7 cellular contexts compared by ENCODE assay signal in the genomic region with DNA sequence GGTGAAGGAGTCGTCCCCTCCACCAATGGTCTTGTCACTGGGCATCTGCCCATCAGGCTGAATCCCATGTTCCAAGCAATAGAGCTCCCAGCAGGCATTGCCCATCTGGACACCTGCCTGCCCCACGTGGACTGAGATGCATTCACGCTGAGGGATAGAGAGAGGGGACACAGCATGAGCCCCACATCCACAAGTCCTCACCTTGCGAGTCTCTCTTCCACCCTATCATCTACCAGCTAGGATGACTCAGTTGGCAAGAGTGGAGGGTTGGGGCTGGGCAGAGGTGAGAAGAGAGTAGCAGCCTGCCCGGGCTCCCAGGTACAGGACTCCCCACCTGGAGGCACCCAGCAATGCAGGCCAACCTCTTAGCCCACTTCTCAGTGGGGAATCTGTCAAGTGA. TPM values are rescaled to one million over a fixed set of nuclear protein-coding genes. Genes with fewer than 3 reads are reported as not detected.
DNase-seq lines count a peak whose midpoint lies in the region; ATAC-seq and TF ChIP-seq lines count a peak whose summit lies in the region.

No MANE protein-coding gene starts in this region.

- no peak overlapping the region for H3K4me3 ChIP-seq in IMR-90 (ENCODE audit: insufficient read depth, low read depth, low read length)

- no peaks in the 10 kb centered on the region for H3K9me3 ChIP-seq in IMR-90 (ENCODE audit: control insufficient read depth, insufficient read depth, low read length)

- no peak for TF ChIP-seq RAD21 in IMR-90 (IDR thresholded peaks at IDR 0.05; ENCODE audit: low read length)

- H4K20me1 ChIP-seq in IMR-90 (ENCODE audit: insufficient read depth, low read length) = 0 out of 2 replicates have a peak, but pooled peaks cover 8% of the 10 kb centered on the region

- no peak overlapping the region; the same call in 1 of the 2 replicates for H3K4ac ChIP-seq in IMR-90 (ENCODE audit: low read depth, low read length)

- H3K9me1 ChIP-seq in IMR-90 (ENCODE audit: insufficient read depth, low read length) = peaks cover 32% of the 10 kb centered on the region

- no peak overlapping the region for H3K4me2 ChIP-seq in IMR-90 (ENCODE audit: low read depth, low read length)

- H3K18ac ChIP-seq in IMR-90 (ENCODE audit: low read depth, low read length) = no peak overlapping the region

- no peak overlapping the region for H2BK5ac ChIP-seq in IMR-90 (ENCODE audit: low read depth, low read length, poor library complexity, severe bottlenecking)

- no TSS peak for BruUV-seq in IMR-90 (replicated peaks; lab: Mats Ljungman, UMichigan)

- H2AFZ ChIP-seq in IMR-90 (replicated peaks; ENCODE audit: low read length, poor library complexity) = no peak overlapping the region

- no CpG with 5 or more reads among the region's 5 CpGs for WGBS in IMR-90 (ENCODE audit: extremely low coverage in 2 of 2, insufficient read length in 1 of 2), 2 experiments

- H3K56ac ChIP-seq in IMR-90 (ENCODE audit: extremely low read depth, insufficient read depth, low read length) = no peak overlapping the region

- CTCF ChIA-PET in IMR-90 (lab: Yijun Ruan, JAX) = no interaction called here

- no peak overlapping the region for H3K14ac ChIP-seq in IMR-90 (replicated peaks; ENCODE audit: low read depth, low read length)

- no peak for TF ChIP-seq CTCF in IMR-90 (conservative IDR thresholded peaks at IDR 0.05; ENCODE audit: low read depth, low read length)

- ATAC-seq in IMR-90 (ENCODE audit: low read depth) = no peak
- peak; percentile 27 for ATAC-seq in esophagus mucosa
- ATAC-seq in GM21526 (IDR thresholded peaks at IDR 0.05; ENCODE audit: low FRiP score, unreplicated experiment) = no peak
- ATAC-seq in GM21576 (IDR thresholded peaks at IDR 0.05; ENCODE audit: unreplicated experiment) = no peak

- no peak overlapping the region for H2BK120ac ChIP-seq in IMR-90 (ENCODE audit: low read depth, low read length)

- no peak overlapping the region for H2BK15ac ChIP-seq in IMR-90 (ENCODE audit: low read depth, low read length)

- H4K8ac ChIP-seq in IMR-90 (ENCODE audit: low read depth in 2 of 2, low read length in 2 of 2) = no peak overlapping the region

- POLR2A ChIA-PET in IMR-90 (lab: Charles Lee; ENCODE audit: unreplicated experiment) = no interaction called here

- H4K5ac ChIP-seq in IMR-90 (ENCODE audit: low read depth, low read length) = no peak overlapping the region

- peak overlapping the region; percentile 74; the same call in 1 of the 2 replicates for H2AK5ac ChIP-seq in IMR-90 (ENCODE audit: low read depth, low read length)

- H3K79me1 ChIP-seq in IMR-90 (ENCODE audit: low read depth in 1 of 2, low read length in 2 of 2) = peaks cover 8 to 20% of the 10 kb centered on the region in 2 experiments

- peaks cover 13% of the 10 kb centered on the region for H3K27me3 ChIP-seq in IMR-90 (ENCODE audit: control insufficient read depth, insufficient read depth, low read length)

- no peak overlapping the region for H3K9ac ChIP-seq in IMR-90 (ENCODE audit: low read depth, low read length)

- DNase-seq in IMR-90 = no peak
- DNase-seq in activated CD4-positive, alpha-beta T cell treated with anti-CD3 and anti-CD28 coated beads, Interleukin-2, amount 50 U/mL, for 4 hours = peak; percentile 33 to 39
- DNase-seq in stimulated activated CD8-positive, alpha-beta memory T cell treated with anti-CD3 and anti-CD28 coated beads, Interleukin-4, amount 100 ng/mL, for 48 hours = peak; percentile 40
- DNase-seq in NCI-H1092 treated with DMSO at 0.1 percent for 48 hours (lab: John Stamatoyannopoulos, UW) = no peak

- peak overlapping the region; percentile 76; the same call in 1 of the 2 replicates for H3K23ac ChIP-seq in IMR-90 (ENCODE audit: low read depth, low read length)

- H3K36me3 ChIP-seq in IMR-90 (ENCODE audit: control insufficient read depth, insufficient read depth, low read length) = peaks cover 15% of the 10 kb centered on the region; the same call in 1 of the 2 replicates

- no peak overlapping the region for H2AK9ac ChIP-seq in IMR-90 (replicated peaks; ENCODE audit: low read depth, low read length, poor library complexity)

- peaks cover 40% of the 10 kb centered on the region for H3K4me1 ChIP-seq in IMR-90 (ENCODE audit: control insufficient read depth, insufficient read depth, low read length)

- H3K27ac ChIP-seq in IMR-90 (ENCODE audit: insufficient read depth, low read length) = no peak overlapping the region

- in situ Hi-C loops in IMR-90 (cut with MboI; ENCODE audit: low sequenced_read_pairs) = no loop called here

- no peak overlapping the region; the same call in 1 of the 2 replicates for H4K91ac ChIP-seq in IMR-90 (ENCODE audit: insufficient read depth, low read depth, low read length)

- H2BK20ac ChIP-seq in IMR-90 (ENCODE audit: low read depth, low read length) = no peak overlapping the region

- intact Hi-C loops in IMR-90 (cut with micrococcal nuclease) = no loop called here

- no peak for TF ChIP-seq POLR2A in IMR-90 (IDR thresholded peaks at IDR 0.05; ENCODE audit: low read depth, low read length)

- dilution Hi-C loops in IMR-90 (cut with HindIII; ENCODE audit: low sequenced_read_pairs, unreplicated experiment) = no loop called here

TF ChIP-seq in IMR-90, 13 proteins besides CTCF, POLR2A, EP300 and RAD21:
- TF ChIP-seq, protein P1, sequence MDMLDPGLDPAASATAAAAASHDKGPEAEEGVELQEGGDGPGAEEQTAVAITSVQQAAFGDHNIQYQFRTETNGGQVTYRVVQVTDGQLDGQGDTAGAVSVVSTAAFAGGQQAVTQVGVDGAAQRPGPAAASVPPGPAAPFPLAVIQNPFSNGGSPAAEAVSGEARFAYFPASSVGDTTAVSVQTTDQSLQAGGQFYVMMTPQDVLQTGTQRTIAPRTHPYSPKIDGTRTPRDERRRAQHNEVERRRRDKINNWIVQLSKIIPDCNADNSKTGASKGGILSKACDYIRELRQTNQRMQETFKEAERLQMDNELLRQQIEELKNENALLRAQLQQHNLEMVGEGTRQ (IDR thresholded peaks at IDR 0.05; ENCODE audit: low read depth, low read length) = no peak
- no peak for TF ChIP-seq MAZ (IDR thresholded peaks at IDR 0.05; ENCODE audit: borderline replicate concordance, low read depth, low read length)
TF ChIP-seq in IMR-90: peak in this region for 0.

RNA-seq across cellular contexts. Expression of a gene that starts 1.0 kb away (rescaled TPM):
- total RNA-seq in IMR-90 (2012; rRNA removed) (not detected in 2 replicates), esophagus mucosa (not detected)
- polyA plus RNA-seq in IMR-90 (2012; rRNA removed) = not detected in 2 replicates
- polyA plus RNA-seq in IMR-90 (2012; cell fraction: cytosol; rRNA removed) = not detected in 2 replicates
- 0.05 TPM in 1 of 2 replicates, not detected in the other for polyA plus RNA-seq in IMR-90 (2012; cell fraction: nucleus; rRNA removed; ENCODE audit: low replicate concordance)

RNA-seq across cellular contexts. Expression of a gene that starts 1.6 kb away (rescaled TPM):
- total RNA-seq in IMR-90 (2012; rRNA removed) (21.9 and 26.1 TPM in 2 replicates), esophagus mucosa (138 TPM)
- 30.3 and 35.6 TPM in 2 replicates for polyA plus RNA-seq in IMR-90 (2012; rRNA removed)
- 19.5 and 39.0 TPM in 2 replicates for polyA plus RNA-seq in IMR-90 (2012; cell fraction: cytosol; rRNA removed)
- polyA plus RNA-seq in IMR-90 (2012; cell fraction: nucleus; rRNA removed; ENCODE audit: low replicate concordance) = 46.8 and 128 TPM in 2 replicates

RNA-seq across cellular contexts. Expression of a gene that starts 6.8 kb away (rescaled TPM):
- 35.0 and 44.4 TPM in 2 replicates for total RNA-seq in IMR-90 (2012; rRNA removed)
- polyA plus RNA-seq in IMR-90 (2012; rRNA removed) = 40.3 and 50.1 TPM in 2 replicates
- polyA plus RNA-seq in IMR-90 (2012; cell fraction: cytosol; rRNA removed) = 45.9 and 72.9 TPM in 2 replicates
- 49.3 and 58.9 TPM in 2 replicates for polyA plus RNA-seq in IMR-90 (2012; cell fraction: nucleus; rRNA removed; ENCODE audit: low replicate concordance)
- 30.0 TPM for total RNA-seq in esophagus mucosa

RNA-seq across cellular contexts. Expression of a gene that starts 6.8 kb away (rescaled TPM):
- total RNA-seq in IMR-90 (2012; rRNA removed) = 3.6 and 4.1 TPM in 2 replicates
- 5.7 and 6.2 TPM in 2 replicates for polyA plus RNA-seq in IMR-90 (2012; rRNA removed)
- 4.2 and 4.9 TPM in 2 replicates for polyA plus RNA-seq in IMR-90 (2012; cell fraction: cytosol; rRNA removed)
- 9.0 and 16.1 TPM in 2 replicates for polyA plus RNA-seq in IMR-90 (2012; cell fraction: nucleus; rRNA removed; ENCODE audit: low replicate concordance)
- 2.4 TPM for total RNA-seq in esophagus mucosa

RNA-seq across cellular contexts. Expression of a gene that starts 22.5 kb away (rescaled TPM):
- total RNA-seq in IMR-90 (2012; rRNA removed) (18.3 and 18.6 TPM in 2 replicates), esophagus mucosa (18.2 TPM)
- 29.1 and 33.8 TPM in 2 replicates for polyA plus RNA-seq in IMR-90 (2012; rRNA removed)
- 9.8 and 11.4 TPM in 2 replicates for polyA plus RNA-seq in IMR-90 (2012; cell fraction: cytosol; rRNA removed)
- polyA plus RNA-seq in IMR-90 (2012; cell fraction: nucleus; rRNA removed; ENCODE audit: low replicate concordance) = 195 and 339 TPM in 2 replicates

Comparison
In these comparisons a context has a peak if more than half of its experiments do, and no peak if none do; other contexts are left out.
1. DNase-seq: peak in activated CD4-positive, alpha-beta T cell treated with anti-CD3 and anti-CD28 coated beads, Interleukin-2, amount 50 U/mL, for 4 hours (2 of 2) and stimulated activated CD8-positive, alpha-beta memory T cell treated with anti-CD3 and anti-CD28 coated beads, Interleukin-4, amount 100 ng/mL, for 48 hours (single experiment); none in IMR-90 (single experiment) and NCI-H1092 treated with DMSO at 0.1 percent for 48 hours (single experiment).